In the genomic region with DNA sequence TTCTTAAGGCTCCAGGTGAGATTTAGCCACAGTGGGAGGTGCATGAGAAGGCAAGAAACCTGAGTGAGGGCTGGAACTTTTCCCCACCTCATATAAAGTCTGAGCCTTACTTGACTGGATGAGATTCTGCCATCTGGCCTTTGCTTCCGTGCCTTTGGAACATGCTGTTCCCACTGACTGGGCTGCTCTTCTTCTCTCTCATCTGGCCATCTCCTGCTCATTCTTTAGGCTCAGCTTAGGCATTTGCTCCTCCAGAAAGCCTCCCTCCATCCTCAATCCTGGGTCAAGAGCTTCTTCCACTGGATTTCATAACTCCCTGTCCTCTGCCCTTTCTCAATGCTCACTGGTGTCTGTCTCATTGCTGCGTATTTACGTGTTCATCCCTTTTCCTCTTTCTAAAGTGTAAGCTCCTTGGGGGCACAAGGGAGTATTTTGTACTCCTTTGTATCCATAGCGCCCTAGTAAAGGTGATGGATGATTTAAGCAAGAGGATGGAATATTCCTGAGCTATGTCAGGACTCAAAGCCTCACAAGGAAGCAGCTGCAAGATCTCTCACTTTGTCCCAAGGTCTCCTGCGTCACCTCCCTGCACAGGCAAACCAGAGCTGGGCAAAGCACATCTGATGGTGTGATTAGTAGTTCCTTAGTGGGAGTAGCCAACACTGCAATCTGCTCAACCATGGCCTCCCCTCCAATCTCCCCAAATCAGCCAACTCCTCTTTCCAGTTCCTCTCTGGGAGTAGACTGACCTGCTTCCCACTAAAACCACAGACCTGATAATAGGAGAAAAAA, we compare ENCODE assay signal across 22 cellular contexts.
"Had no signal": no experiment of that assay in that cellular context is flagged by ENCODE, and none has a peak within 500 bp of the region (broad histone marks: within the 10 kb centered on the region; RNA-seq: fewer than 3 reads in every experiment).

No MANE protein-coding gene starts in this region.

- H3K9me3 Mint-ChIP-seq: activated CD4-positive, alpha-beta T cell treated with anti-CD3 and anti-CD28 coated beads, Interleukin-2, amount 10 ng/mL, durations not matched to agents 24 days and 14 days; activated CD8-positive, alpha-beta T cell treated with anti-CD3 and anti-CD28 coated beads for 36 hours; activated naive CD4-positive, alpha-beta T cell treated with anti-CD3 and anti-CD28 coated beads for 36 hours; activated T-cell treated with anti-CD3 and anti-CD28 coated beads, Interleukin-2, amount 50 U/mL, for 4 hours; brain; natural killer cell treated with Interleukin-12 subunit alpha and Interleukin-12 subunit beta and Interleukin-15 and Interleukin-18, amount 100 ng/mL, for 72 hours; T-helper 2 cell treated with Interferon-gamma antibody and Interleukin-4, amounts not matched to agents 5 μg/mL and 100 μg/mL, for 36 hours had no signal

- H3K36me3 Mint-ChIP-seq: brain; natural killer cell treated with Interleukin-12 subunit alpha and Interleukin-12 subunit beta and Interleukin-15 and Interleukin-18, amount 100 ng/mL, for 72 hours had no signal

- H3K36me3 ChIP-seq: sigmoid colon, tibial nerve, vagina had no signal

- H3K27me3 Mint-ChIP-seq: activated CD8-positive, alpha-beta T cell treated with anti-CD3 and anti-CD28 coated beads for 36 hours; natural killer cell treated with Interleukin-12 subunit alpha and Interleukin-12 subunit beta and Interleukin-15 and Interleukin-18, amount 100 ng/mL, for 72 hours had no signal

- H3K4me1 ChIP-seq: sigmoid colon, tibial nerve, vagina had no signal

- H3K4me3 Mint-ChIP-seq: activated CD4-positive, alpha-beta T cell treated with anti-CD3 and anti-CD28 coated beads, Interleukin-2, amount 10 ng/mL, durations not matched to agents 24 days and 14 days; activated CD8-positive, alpha-beta T cell treated with anti-CD3 and anti-CD28 coated beads for 36 hours; activated naive CD4-positive, alpha-beta T cell treated with anti-CD3 and anti-CD28 coated beads for 36 hours; activated T-cell treated with anti-CD3 and anti-CD28 coated beads, Interleukin-2, amount 50 U/mL, for 4 hours; brain; natural killer cell treated with Interleukin-12 subunit alpha and Interleukin-12 subunit beta and Interleukin-15 and Interleukin-18, amount 100 ng/mL, for 72 hours; T-helper 2 cell treated with Interferon-gamma antibody and Interleukin-4, amounts not matched to agents 5 μg/mL and 100 μg/mL, for 36 hours had no signal

- H3K9me3 ChIP-seq: sigmoid colon, tibial nerve, vagina had no signal

- H3K27ac ChIP-seq: coronary artery, sigmoid colon, tibial nerve, vagina had no signal

- H3K4me1 Mint-ChIP-seq: activated CD4-positive, alpha-beta T cell treated with anti-CD3 and anti-CD28 coated beads, Interleukin-2, amount 10 ng/mL, durations not matched to agents 24 days and 14 days; brain had no signal

- H3K27me3 ChIP-seq: sigmoid colon, tibial nerve, vagina had no signal

- DNase-seq: activated CD4-positive, alpha-beta T cell treated with anti-CD3 and anti-CD28 coated beads, Interleukin-2, amount 10 ng/mL, durations not matched to agents 24 days and 14 days; activated CD4-positive, CD25-positive, alpha-beta regulatory T cell; activated CD8-positive, alpha-beta T cell treated with anti-CD3 and anti-CD28 coated beads for 36 hours; activated naive CD4-positive, alpha-beta T cell treated with anti-CD3 and anti-CD28 coated beads for 36 hours; activated T-cell treated with anti-CD3 and anti-CD28 coated beads, Interleukin-2, amount 50 U/mL, for 4 hours; anterior cingulate cortex; caudate nucleus; glutamatergic neuron; hypothalamus; islet precursor cell; left colon; posterior cingulate gyrus; stimulated activated CD4-positive, alpha-beta T cell treated with anti-CD3 and anti-CD28 coated beads, Interleukin-2, amount 100 ng/mL, for 24 hours; stimulated activated naive CD4-positive, alpha-beta T cell treated with Interleukin-2 at 50 U/mL for 16 hours had no signal

- H3K4me3 ChIP-seq: coronary artery, lung, sigmoid colon, tibial nerve, vagina had no signal

- H3K27ac Mint-ChIP-seq: activated CD4-positive, alpha-beta T cell treated with anti-CD3 and anti-CD28 coated beads, Interleukin-2, amount 10 ng/mL, durations not matched to agents 24 days and 14 days; activated CD8-positive, alpha-beta T cell treated with anti-CD3 and anti-CD28 coated beads for 36 hours; activated naive CD4-positive, alpha-beta T cell treated with anti-CD3 and anti-CD28 coated beads for 36 hours; brain; natural killer cell treated with Interleukin-12 subunit alpha and Interleukin-12 subunit beta and Interleukin-15 and Interleukin-18, amount 100 ng/mL, for 72 hours; T-helper 2 cell treated with Interferon-gamma antibody and Interleukin-4, amounts not matched to agents 5 μg/mL and 100 μg/mL, for 36 hours had no signal
